ENCODE assay signal across 14 cellular contexts in the genomic region with DNA sequence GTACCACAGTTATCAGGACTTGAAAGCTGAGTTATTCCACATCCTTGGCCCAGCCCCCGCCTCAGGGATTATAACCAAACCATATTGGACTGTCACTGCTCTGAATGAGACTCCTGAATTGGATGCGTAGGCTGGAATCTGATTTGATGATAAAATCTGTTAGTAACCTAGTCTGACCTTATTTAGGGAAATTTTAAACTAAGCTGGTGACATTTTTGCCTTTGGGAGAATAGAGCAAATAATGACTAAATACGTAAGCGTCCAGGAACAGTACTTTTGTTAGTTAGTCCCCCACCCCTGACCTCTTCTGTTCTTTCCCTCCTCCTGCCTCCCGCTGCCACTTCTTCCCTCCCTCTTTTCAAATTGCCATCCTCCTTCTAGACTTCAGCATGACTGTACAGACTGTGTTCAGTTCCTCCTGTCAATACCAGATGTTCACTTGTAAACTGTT.
DNase-seq lines count a peak whose midpoint lies in the region; ATAC-seq and TF ChIP-seq lines count a peak whose summit lies in the region.
"Had no signal": no experiment of that assay in that cellular context is flagged by ENCODE, and none has a peak within 500 bp of the region (broad histone marks: within the 10 kb centered on the region; RNA-seq: fewer than 3 reads in every experiment).

No MANE protein-coding gene starts in this region.

- H3K4me1 Mint-ChIP-seq in GM23338 = peaks cover 81% of the 10 kb centered on the region
- peaks cover 69% of the 10 kb centered on the region for H3K4me1 Mint-ChIP-seq in dendritic cell treated with granulocyte-macrophage colony-stimulating factor and Interleukin-4, amounts not matched to agents 40 ng/mL and 50 ng/mL, for 4 days (ENCODE audit: low read depth)

- DNase-seq in GM23338 (ENCODE audit: low spot score) = no peak
- peak; percentile 59 for DNase-seq in NCI-H69 (lab: John Stamatoyannopoulos, UW)
- no peak for DNase-seq in activated T-cell treated with anti-CD3 and anti-CD28 coated beads for 4 hours
- DNase-seq in activated naive CD4-positive, alpha-beta T cell (lab: John Stamatoyannopoulos, UW) = no peak
- DNase-seq in cortex of kidney (lab: John Stamatoyannopoulos, UW) = no peak
- DNase-seq: heart left ventricle, NCI-H1105 treated with DMSO at 0.1 percent for 48 hours, OCI-M1, T-helper 1 cell, testis had no signal

- H3K27me3 Mint-ChIP-seq in GM23338 (ENCODE audit: insufficient read depth, low read depth, poor library complexity) = peaks cover 2% of the 10 kb centered on the region
- no peaks in the 10 kb centered on the region for H3K27me3 Mint-ChIP-seq in dendritic cell treated with granulocyte-macrophage colony-stimulating factor and Interleukin-4, amounts not matched to agents 40 ng/mL and 50 ng/mL, for 4 days

- H3K9me3 ChIP-seq in neutrophil = no peaks in the 10 kb centered on the region
- H3K9me3 ChIP-seq: heart left ventricle, testis had no signal

- H2AFZ ChIP-seq in GM23338 = no peak overlapping the region

- no peaks in the 10 kb centered on the region for H3K9me2 ChIP-seq in GM23338 (ENCODE audit: insufficient read depth)

- ATAC-seq in GM23338 = no peak
- ATAC-seq: K562 had no signal

- peaks cover 4% of the 10 kb centered on the region; the same call in 2 of the 3 replicates for H3K36me3 Mint-ChIP-seq in GM23338 (ENCODE audit: low read depth)
- peaks cover 27% of the 10 kb centered on the region for H3K36me3 Mint-ChIP-seq in dendritic cell treated with granulocyte-macrophage colony-stimulating factor and Interleukin-4, amounts not matched to agents 40 ng/mL and 50 ng/mL, for 4 days (ENCODE audit: low read depth)

- intact Hi-C loops in dendritic cell treated with granulocyte-macrophage colony-stimulating factor and Interleukin-4, amounts not matched to agents 40 ng/mL and 50 ng/mL, for 4 days (cut with micrococcal nuclease) = no loop called here

- H3K4me1 ChIP-seq in GM23338 (ENCODE audit: insufficient read depth) (peaks cover 70% of the 10 kb centered on the region), neutrophil (ENCODE audit: control insufficient read depth in 1 of 2, insufficient read depth in 1 of 2, low read depth in 1 of 2, low read length in 1 of 2) (peaks cover 3 to 4% of the 10 kb centered on the region in 2 experiments)

- H3K4me3 ChIP-seq in GM23338 = 0 out of 2 replicates have a peak overlapping the region, but pooled peaks have one; percentile 37
- H3K4me3 ChIP-seq in neutrophil (ENCODE audit: low read depth in 1 of 2, low read length in 1 of 2) = no peak overlapping the region
- H3K4me3 ChIP-seq: heart left ventricle, K562, testis had no signal

- H3K27ac ChIP-seq in GM23338 (ENCODE audit: low read depth) (no peak overlapping the region), neutrophil (peak overlapping the region; percentile 28)
- H3K27ac ChIP-seq: C4-2B, heart left ventricle, testis had no signal

- H3K4me3 Mint-ChIP-seq in GM23338 = peak overlapping the region; percentile 56
- H3K4me3 Mint-ChIP-seq in dendritic cell treated with granulocyte-macrophage colony-stimulating factor and Interleukin-4, amounts not matched to agents 40 ng/mL and 50 ng/mL, for 4 days = no peak overlapping the region

- no peaks in the 10 kb centered on the region for H3K36me3 ChIP-seq in GM23338 (ENCODE audit: insufficient read depth)
- H3K36me3 ChIP-seq in neutrophil = peaks cover 34% of the 10 kb centered on the region
- H3K36me3 ChIP-seq: heart left ventricle had no signal

- H3K27me3 ChIP-seq in GM23338 (ENCODE audit: insufficient read depth) (no peaks in the 10 kb centered on the region), neutrophil (no peaks in the 10 kb centered on the region)
- H3K27me3 ChIP-seq: heart left ventricle, testis had no signal

- no peak overlapping the region for H3K27ac Mint-ChIP-seq in GM23338
- H3K27ac Mint-ChIP-seq in dendritic cell treated with granulocyte-macrophage colony-stimulating factor and Interleukin-4, amounts not matched to agents 40 ng/mL and 50 ng/mL, for 4 days = peak overlapping the region; percentile 69

- H3K4me2 ChIP-seq in GM23338 = peak overlapping the region; percentile 77

- H3F3A ChIP-seq in GM23338 (replicated peaks; ENCODE audit: low read depth) = no peaks in the 10 kb centered on the region; the same call in 1 of the 2 replicates

- TF ChIP-seq CTCF in GM23338 (conservative IDR thresholded peaks at IDR 0.05; ENCODE audit: low read depth in 2 of 2) (no peak), neutrophil (IDR thresholded peaks at IDR 0.05) (no peak)

- H3K9me3 Mint-ChIP-seq in GM23338 = no peaks in the 10 kb centered on the region
- no peaks in the 10 kb centered on the region for H3K9me3 Mint-ChIP-seq in dendritic cell treated with granulocyte-macrophage colony-stimulating factor and Interleukin-4, amounts not matched to agents 40 ng/mL and 50 ng/mL, for 4 days

- H4K20me1 ChIP-seq in GM23338 (replicated peaks; ENCODE audit: insufficient read depth) = no peaks in the 10 kb centered on the region

- H3K79me2 ChIP-seq in GM23338 (replicated peaks; ENCODE audit: insufficient read depth) = peaks cover 24% of the 10 kb centered on the region

TF ChIP-seq in GM23338, 12 proteins besides CTCF, POLR2A, EP300 and RAD21 (continues in another document):
- TF ChIP-seq, protein P1, sequence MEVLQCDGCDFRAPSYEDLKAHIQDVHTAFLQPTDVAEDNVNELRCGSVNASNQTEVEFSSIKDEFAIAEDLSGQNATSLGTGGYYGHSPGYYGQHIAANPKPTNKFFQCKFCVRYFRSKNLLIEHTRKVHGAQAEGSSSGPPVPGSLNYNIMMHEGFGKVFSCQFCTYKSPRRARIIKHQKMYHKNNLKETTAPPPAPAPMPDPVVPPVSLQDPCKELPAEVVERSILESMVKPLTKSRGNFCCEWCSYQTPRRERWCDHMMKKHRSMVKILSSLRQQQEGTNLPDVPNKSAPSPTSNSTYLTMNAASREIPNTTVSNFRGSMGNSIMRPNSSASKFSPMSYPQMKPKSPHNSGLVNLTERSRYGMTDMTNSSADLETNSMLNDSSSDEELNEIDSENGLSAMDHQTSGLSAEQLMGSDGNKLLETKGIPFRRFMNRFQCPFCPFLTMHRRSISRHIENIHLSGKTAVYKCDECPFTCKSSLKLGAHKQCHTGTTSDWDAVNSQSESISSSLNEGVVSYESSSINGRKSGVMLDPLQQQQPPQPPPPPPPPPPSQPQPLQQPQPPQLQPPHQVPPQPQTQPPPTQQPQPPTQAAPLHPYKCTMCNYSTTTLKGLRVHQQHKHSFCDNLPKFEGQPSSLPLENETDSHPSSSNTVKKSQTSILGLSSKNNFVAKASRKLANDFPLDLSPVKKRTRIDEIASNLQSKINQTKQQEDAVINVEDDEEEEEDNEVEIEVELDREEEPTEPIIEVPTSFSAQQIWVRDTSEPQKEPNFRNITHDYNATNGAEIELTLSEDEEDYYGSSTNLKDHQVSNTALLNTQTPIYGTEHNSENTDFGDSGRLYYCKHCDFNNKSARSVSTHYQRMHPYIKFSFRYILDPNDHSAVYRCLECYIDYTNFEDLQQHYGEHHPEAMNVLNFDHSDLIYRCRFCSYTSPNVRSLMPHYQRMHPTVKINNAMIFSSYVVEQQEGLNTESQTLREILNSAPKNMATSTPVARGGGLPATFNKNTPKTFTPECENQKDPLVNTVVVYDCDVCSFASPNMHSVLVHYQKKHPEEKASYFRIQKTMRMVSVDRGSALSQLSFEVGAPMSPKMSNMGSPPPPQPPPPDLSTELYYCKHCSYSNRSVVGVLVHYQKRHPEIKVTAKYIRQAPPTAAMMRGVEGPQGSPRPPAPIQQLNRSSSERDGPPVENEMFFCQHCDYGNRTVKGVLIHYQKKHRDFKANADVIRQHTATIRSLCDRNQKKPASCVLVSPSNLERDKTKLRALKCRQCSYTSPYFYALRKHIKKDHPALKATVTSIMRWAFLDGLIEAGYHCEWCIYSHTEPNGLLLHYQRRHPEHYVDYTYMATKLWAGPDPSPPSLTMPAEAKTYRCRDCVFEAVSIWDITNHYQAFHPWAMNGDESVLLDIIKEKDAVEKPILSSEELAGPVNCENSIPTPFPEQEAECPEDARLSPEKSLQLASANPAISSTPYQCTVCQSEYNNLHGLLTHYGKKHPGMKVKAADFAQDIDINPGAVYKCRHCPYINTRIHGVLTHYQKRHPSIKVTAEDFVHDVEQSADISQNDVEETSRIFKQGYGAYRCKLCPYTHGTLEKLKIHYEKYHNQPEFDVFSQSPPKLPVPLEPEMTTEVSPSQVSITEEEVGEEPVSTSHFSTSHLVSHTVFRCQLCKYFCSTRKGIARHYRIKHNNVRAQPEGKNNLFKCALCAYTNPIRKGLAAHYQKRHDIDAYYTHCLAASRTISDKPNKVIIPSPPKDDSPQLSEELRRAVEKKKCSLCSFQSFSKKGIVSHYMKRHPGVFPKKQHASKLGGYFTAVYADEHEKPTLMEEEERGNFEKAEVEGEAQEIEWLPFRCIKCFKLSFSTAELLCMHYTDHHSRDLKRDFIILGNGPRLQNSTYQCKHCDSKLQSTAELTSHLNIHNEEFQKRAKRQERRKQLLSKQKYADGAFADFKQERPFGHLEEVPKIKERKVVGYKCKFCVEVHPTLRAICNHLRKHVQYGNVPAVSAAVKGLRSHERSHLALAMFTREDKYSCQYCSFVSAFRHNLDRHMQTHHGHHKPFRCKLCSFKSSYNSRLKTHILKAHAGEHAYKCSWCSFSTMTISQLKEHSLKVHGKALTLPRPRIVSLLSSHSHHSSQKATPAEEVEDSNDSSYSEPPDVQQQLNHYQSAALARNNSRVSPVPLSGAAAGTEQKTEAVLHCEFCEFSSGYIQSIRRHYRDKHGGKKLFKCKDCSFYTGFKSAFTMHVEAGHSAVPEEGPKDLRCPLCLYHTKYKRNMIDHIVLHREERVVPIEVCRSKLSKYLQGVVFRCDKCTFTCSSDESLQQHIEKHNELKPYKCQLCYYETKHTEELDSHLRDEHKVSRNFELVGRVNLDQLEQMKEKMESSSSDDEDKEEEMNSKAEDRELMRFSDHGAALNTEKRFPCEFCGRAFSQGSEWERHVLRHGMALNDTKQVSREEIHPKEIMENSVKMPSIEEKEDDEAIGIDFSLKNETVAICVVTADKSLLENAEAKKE (CRISPR knock-in tag; IDR thresholded peaks at IDR 0.05) = no peak
- TF ChIP-seq NANOG (IDR thresholded peaks at IDR 0.05; ENCODE audit: borderline replicate concordance) (no peak), EZH2phosphoT487 (IDR thresholded peaks at IDR 0.05; ENCODE audit: unreplicated experiment) (no peak)
